22 cellular contexts compared by ENCODE assay signal in the genomic region with DNA sequence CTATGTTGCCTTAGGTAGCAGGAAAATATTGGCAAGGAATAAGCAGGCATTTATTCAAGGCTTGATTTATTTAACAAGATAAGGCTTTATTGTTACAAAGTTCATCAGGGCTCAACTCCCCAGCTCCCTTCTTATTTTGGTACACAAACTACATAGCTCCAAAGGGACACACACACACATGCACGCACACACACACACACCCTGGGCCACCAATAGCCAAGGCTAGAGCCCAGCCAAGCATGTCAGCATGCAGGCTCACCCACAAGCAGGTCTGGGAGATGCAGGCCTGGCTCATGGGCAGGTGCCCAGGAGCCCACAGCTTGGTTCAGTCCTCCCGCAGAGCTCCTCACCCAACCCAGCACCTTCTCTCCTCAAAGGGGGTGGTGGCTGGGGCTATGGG. TPM values are rescaled to one million over a fixed set of nuclear protein-coding genes. Genes with fewer than 3 reads are reported as not detected.
"Had no signal": no experiment of that assay in that cellular context is flagged by ENCODE, and none has a peak within 500 bp of the region (broad histone marks: within the 10 kb centered on the region; RNA-seq: fewer than 3 reads in every experiment).

No MANE protein-coding gene starts in this region.

- H3K27ac ChIP-seq: brain microvascular endothelial cell, epithelial cell of prostate, foreskin keratinocyte, left lung, sigmoid colon, spleen had no signal

- H3K9me3 Mint-ChIP-seq: activated B cell treated with CpG ODN at 0.5 μM for 24 hours; activated CD4-positive, alpha-beta memory T cell treated with anti-CD3 and anti-CD28 coated beads for 36 hours; activated naive CD4-positive, alpha-beta T cell treated with anti-CD3 and anti-CD28 coated beads for 36 hours; activated T-helper 17 cell treated with anti-CD3 and anti-CD28 coated beads, Interleukin-2, amount 50 U/mL, for 72 hours; endodermal cell; neural crest cell; T-helper 2 cell treated with Interferon-gamma antibody and Interleukin-4, amounts not matched to agents 5 μg/mL and 100 μg/mL, for 36 hours had no signal

- H3K27ac Mint-ChIP-seq: activated B cell treated with CpG ODN at 0.5 μM for 24 hours; activated CD4-positive, alpha-beta memory T cell treated with anti-CD3 and anti-CD28 coated beads for 36 hours; activated naive CD4-positive, alpha-beta T cell treated with anti-CD3 and anti-CD28 coated beads for 36 hours; activated T-helper 17 cell treated with anti-CD3 and anti-CD28 coated beads, Interleukin-2, amount 50 U/mL, for 72 hours; endodermal cell; T-helper 2 cell treated with Interferon-gamma antibody and Interleukin-4, amounts not matched to agents 5 μg/mL and 100 μg/mL, for 36 hours had no signal

- H3K4me3 Mint-ChIP-seq: activated B cell treated with CpG ODN at 0.5 μM for 24 hours; activated CD4-positive, alpha-beta memory T cell treated with anti-CD3 and anti-CD28 coated beads for 36 hours; activated naive CD4-positive, alpha-beta T cell treated with anti-CD3 and anti-CD28 coated beads for 36 hours; activated T-helper 17 cell treated with anti-CD3 and anti-CD28 coated beads, Interleukin-2, amount 50 U/mL, for 72 hours; endodermal cell; neural crest cell; T-helper 2 cell treated with Interferon-gamma antibody and Interleukin-4, amounts not matched to agents 5 μg/mL and 100 μg/mL, for 36 hours had no signal

- H3K36me3 Mint-ChIP-seq: activated CD4-positive, alpha-beta memory T cell treated with anti-CD3 and anti-CD28 coated beads for 36 hours had no signal

- H3K9me3 ChIP-seq: left lung, sigmoid colon, SK-N-SH, spleen had no signal

- ATAC-seq: activated T-helper 17 cell treated with anti-CD3 and anti-CD28 coated beads, Interleukin-2, amount 50 U/mL, for 72 hours; foreskin keratinocyte; left lung had no signal

- H3K4me1 ChIP-seq: spleen had no signal

- H3K4me2 ChIP-seq: SK-N-SH had no signal

- H3K4me1 Mint-ChIP-seq: activated B cell treated with CpG ODN at 0.5 μM for 24 hours; activated T-helper 17 cell treated with anti-CD3 and anti-CD28 coated beads, Interleukin-2, amount 50 U/mL, for 72 hours had no signal

- DNase-seq: activated B cell treated with CpG ODN at 0.5 μM for 24 hours; activated CD4-positive, alpha-beta memory T cell treated with anti-CD3 and anti-CD28 coated beads for 36 hours; activated CD4-positive, alpha-beta T cell treated with anti-CD3 and anti-CD28 coated beads for 4 hours; activated naive CD4-positive, alpha-beta T cell treated with anti-CD3 and anti-CD28 coated beads for 36 hours; brain microvascular endothelial cell; central memory CD4-positive, alpha-beta T cell; endodermal cell; foreskin keratinocyte; glutamatergic neuron; hippocampal formation; sigmoid colon; SK-N-SH; spleen; stimulated activated naive CD4-positive, alpha-beta T cell; trophoblast cell had no signal

- H3K36me3 ChIP-seq: brain microvascular endothelial cell, left lung, sigmoid colon, spleen had no signal

- H3K9ac ChIP-seq: SK-N-SH had no signal

- H3K27me3 ChIP-seq: foreskin keratinocyte had no signal

- H3K4me3 ChIP-seq: left lung, sigmoid colon, spleen had no signal

RNA-seq across cellular contexts. Expression of gene LEP, which starts 23.4 kb away (rescaled TPM):
- total RNA-seq: activated B cell treated with CpG ODN at 0.5 μM for 24 hours; activated CD4-positive, alpha-beta memory T cell treated with anti-CD3 and anti-CD28 coated beads for 36 hours; activated naive CD4-positive, alpha-beta T cell treated with anti-CD3 and anti-CD28 coated beads for 36 hours; activated T-helper 17 cell treated with anti-CD3 and anti-CD28 coated beads, Interleukin-2, amount 50 U/mL, for 72 hours; endodermal cell; foreskin keratinocyte; lung microvascular endothelial cell; neural crest cell; osteocyte had no signal
